ENCODE assay signal across 18 cellular contexts in the genomic region with DNA sequence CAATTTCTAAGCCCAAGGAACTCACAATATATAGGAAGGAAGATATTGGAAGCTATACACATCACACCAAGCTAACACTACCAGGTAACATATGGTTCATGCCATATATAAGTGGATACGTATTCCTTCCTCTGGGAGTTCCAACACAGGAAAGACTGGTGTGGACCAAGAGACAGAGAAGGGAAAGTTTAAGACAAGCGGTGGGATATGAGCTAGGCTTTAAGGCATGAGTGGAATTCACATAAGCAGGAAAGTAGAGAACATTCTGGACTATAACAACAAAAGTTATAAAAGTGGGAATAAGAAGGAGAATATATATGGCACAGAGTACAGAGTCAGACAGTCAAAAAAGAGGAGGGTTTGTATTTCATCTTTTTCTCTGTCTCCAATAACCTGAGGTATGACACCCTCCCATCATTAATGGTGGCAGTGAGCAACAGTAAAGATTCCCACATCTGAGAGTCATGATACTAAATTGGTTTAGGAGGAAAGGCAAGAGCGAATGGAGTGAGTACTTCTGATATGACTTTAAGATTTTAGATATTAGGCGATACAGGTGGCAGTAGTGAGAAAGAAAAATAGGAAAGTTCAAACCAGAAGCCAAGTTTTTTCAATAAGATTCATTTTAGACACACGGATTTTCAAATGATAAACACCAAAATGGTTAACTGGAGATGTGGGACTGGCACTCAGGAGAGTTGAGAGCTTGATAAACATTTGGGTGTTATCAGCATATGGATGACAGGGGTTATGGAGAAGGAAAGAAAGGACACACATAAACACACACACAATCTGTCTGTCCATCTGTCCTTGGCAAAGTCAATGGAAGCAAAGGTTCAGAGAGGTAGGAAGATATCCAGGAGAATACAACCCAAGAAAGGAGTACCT.
DNase-seq lines count a peak whose midpoint lies in the region; ATAC-seq and TF ChIP-seq lines count a peak whose summit lies in the region.
"Had no signal": no experiment of that assay in that cellular context is flagged by ENCODE, and none has a peak within 500 bp of the region (broad histone marks: within the 10 kb centered on the region; RNA-seq: fewer than 3 reads in every experiment).

No MANE protein-coding gene starts in this region.

- no peak overlapping the region for H3K27ac ChIP-seq in CD4-positive, CD25-positive, alpha-beta regulatory T cell (ENCODE audit: insufficient read depth, low read length, poor library complexity, severe bottlenecking)
- no peak overlapping the region for H3K27ac ChIP-seq in neural cell (ENCODE audit: low read length)
- H3K27ac ChIP-seq: pancreas had no signal

- peaks cover 43% of the 10 kb centered on the region for H3K36me3 ChIP-seq in CD4-positive, CD25-positive, alpha-beta regulatory T cell (ENCODE audit: control insufficient read depth, insufficient read depth, low read length)
- H3K36me3 ChIP-seq in neural cell (ENCODE audit: insufficient read depth, low read length): no peaks in the 10 kb centered on the region
- H3K36me3 ChIP-seq: pancreas had no signal

- H3K9me2 ChIP-seq in neural cell (ENCODE audit: insufficient read depth, low read length): no peaks in the 10 kb centered on the region

- peaks cover 54% of the 10 kb centered on the region for H3K36me3 Mint-ChIP-seq in CD4-positive, CD25-positive, alpha-beta regulatory T cell

- no peak for TF ChIP-seq EP300 in neural cell (conservative IDR thresholded peaks at IDR 0.05; ENCODE audit: poor library complexity, severe bottlenecking)

- TF ChIP-seq RAD21 in neural cell (conservative IDR thresholded peaks at IDR 0.05): no peak

- no peaks in the 10 kb centered on the region for H3K27me3 Mint-ChIP-seq in CD4-positive, CD25-positive, alpha-beta regulatory T cell
- H3K27me3 Mint-ChIP-seq: activated naive CD8-positive, alpha-beta T cell treated with anti-CD3 and anti-CD28 coated beads, Interleukin-2, amount 10 ng/mL, durations not matched to agents 7 days and 5 days had no signal

- no peaks in the 10 kb centered on the region for H3K4me1 ChIP-seq in CD4-positive, CD25-positive, alpha-beta regulatory T cell (ENCODE audit: control insufficient read depth, insufficient read depth, low read length, poor library complexity, severe bottlenecking)
- H3K4me1 ChIP-seq: pancreas had no signal

- H3K4me1 Mint-ChIP-seq in CD4-positive, CD25-positive, alpha-beta regulatory T cell: peaks cover 7 to 31% (median 24%) of the 10 kb centered on the region in 4 donors
- H3K4me1 Mint-ChIP-seq: activated naive CD8-positive, alpha-beta T cell treated with anti-CD3 and anti-CD28 coated beads, Interleukin-2, amount 10 ng/mL, durations not matched to agents 7 days and 5 days had no signal

- H3K27ac Mint-ChIP-seq in CD4-positive, CD25-positive, alpha-beta regulatory T cell: peak overlapping the region in 2 of 3 donors; percentile 12 to 70
- H3K27ac Mint-ChIP-seq: activated naive CD8-positive, alpha-beta T cell treated with anti-CD3 and anti-CD28 coated beads, Interleukin-2, amount 10 ng/mL, durations not matched to agents 7 days and 5 days; T-helper 1 cell treated with Interleukin-12 subunit alpha and Interleukin-12 subunit beta and Interleukin-4 antibody, amounts not matched to agents 30 μg/mL and 1 μg/mL, for 36 hours had no signal

- no peaks in the 10 kb centered on the region for H3K9me3 ChIP-seq in CD4-positive, CD25-positive, alpha-beta regulatory T cell (ENCODE audit: control insufficient read depth in 2 of 2, low read length in 2 of 2)
- H3K9me3 ChIP-seq in neural cell (ENCODE audit: low read length): no peaks in the 10 kb centered on the region
- H3K9me3 ChIP-seq: pancreas had no signal

- H4K20me1 ChIP-seq in neural cell (ENCODE audit: insufficient read depth): no peaks in the 10 kb centered on the region

- H2AFZ ChIP-seq in neural cell (ENCODE audit: low read depth, low read length): no peak overlapping the region

- H3K79me2 ChIP-seq in neural cell (replicated peaks; ENCODE audit: insufficient read depth, low read length): peaks cover 70% of the 10 kb centered on the region

- no peaks in the 10 kb centered on the region for H3F3A ChIP-seq in neural cell (ENCODE audit: insufficient read depth, low read length, poor library complexity, severe bottlenecking)

- no peak overlapping the region for H3K4me3 Mint-ChIP-seq in CD4-positive, CD25-positive, alpha-beta regulatory T cell
- H3K4me3 Mint-ChIP-seq: activated naive CD8-positive, alpha-beta T cell treated with anti-CD3 and anti-CD28 coated beads, Interleukin-2, amount 10 ng/mL, durations not matched to agents 7 days and 5 days; T-helper 1 cell treated with Interleukin-12 subunit alpha and Interleukin-12 subunit beta and Interleukin-4 antibody, amounts not matched to agents 30 μg/mL and 1 μg/mL, for 36 hours had no signal

- no peaks in the 10 kb centered on the region for H3K27me3 ChIP-seq in CD4-positive, CD25-positive, alpha-beta regulatory T cell (ENCODE audit: control insufficient read depth, insufficient read depth, low read length)
- H3K27me3 ChIP-seq in neural cell (ENCODE audit: insufficient read depth, low read depth, low read length): no peaks in the 10 kb centered on the region
- H3K27me3 ChIP-seq: pancreas had no signal

- peaks cover 0 to 3% (median 0%) of the 10 kb centered on the region in 7 donors for H3K9me3 Mint-ChIP-seq in CD4-positive, CD25-positive, alpha-beta regulatory T cell
- H3K9me3 Mint-ChIP-seq: activated naive CD8-positive, alpha-beta T cell treated with anti-CD3 and anti-CD28 coated beads, Interleukin-2, amount 10 ng/mL, durations not matched to agents 7 days and 5 days; T-helper 1 cell treated with Interleukin-12 subunit alpha and Interleukin-12 subunit beta and Interleukin-4 antibody, amounts not matched to agents 30 μg/mL and 1 μg/mL, for 36 hours had no signal

- DNase-seq in CD4-positive, CD25-positive, alpha-beta regulatory T cell: no peak
- DNase-seq in HCEC 1CT: peak; percentile 2
- DNase-seq in choroid plexus epithelial cell (ENCODE audit: low read depth): peak; percentile 73
- DNase-seq in GM13977 (ENCODE audit: low spot score): no peak
- DNase-seq in SKM-1 treated with dmso at 0.1 percent for 144 hours (lab: John Stamatoyannopoulos, UW; ENCODE audit: unreplicated experiment): no peak
- DNase-seq: activated naive CD8-positive, alpha-beta T cell treated with anti-CD3 and anti-CD28 coated beads, Interleukin-2, amount 10 ng/mL, durations not matched to agents 7 days and 5 days; AML-193; KG1; midbrain; NCI-H146; NCI-H774; pancreas; stimulated activated CD4-positive, alpha-beta T cell treated with anti-CD3 and anti-CD28 coated beads, Interleukin-15, amount 100 ng/mL, for 24 hours; substantia nigra had no signal

- no peak overlapping the region for H3K9ac ChIP-seq in neural cell (ENCODE audit: low read length)

- no peak overlapping the region for H3K4me3 ChIP-seq in CD4-positive, CD25-positive, alpha-beta regulatory T cell (ENCODE audit: low read depth, low read length)
- H3K4me3 ChIP-seq in choroid plexus epithelial cell (ENCODE audit: low read depth, low read length): no peak overlapping the region
- peak overlapping the region; percentile 74 for H3K4me3 ChIP-seq in neural cell (ENCODE audit: low read length)
- H3K4me3 ChIP-seq: pancreas had no signal

- no peak overlapping the region for H3K4me2 ChIP-seq in neural cell (ENCODE audit: low read length)

- ATAC-seq in CD4-positive, CD25-positive, alpha-beta regulatory T cell (ENCODE audit: low read depth in 2 of 2): no peak
- ATAC-seq in GM21360 (IDR thresholded peaks at IDR 0.05; ENCODE audit: unreplicated experiment): no peak
- no peak for ATAC-seq in HG02852 (IDR thresholded peaks at IDR 0.05; ENCODE audit: unreplicated experiment)
- ATAC-seq: pancreas had no signal

- in situ Hi-C loops in GM13977 (cut with MboI; ENCODE audit: low pct_unique_long_range_greater_than_20kb, low sequenced_read_pairs, unreplicated experiment): no loop called here

- no peak for TF ChIP-seq CTCF in choroid plexus epithelial cell (conservative IDR thresholded peaks at IDR 0.05; ENCODE audit: low read depth, low read length)
- no peak for TF ChIP-seq CTCF in neural cell (IDR thresholded peaks at IDR 0.05; ENCODE audit: poor library complexity, severe bottlenecking)
- no peak for TF ChIP-seq CTCF in GM13977 (IDR thresholded peaks at IDR 0.05; ENCODE audit: extremely low read depth, insufficient read depth, missing control alignments)

TF ChIP-seq in neural cell, 6 proteins besides CTCF, POLR2A, EP300 and RAD21:
- TF ChIP-seq EZH2 (IDR thresholded peaks at IDR 0.05; ENCODE audit: borderline replicate concordance, insufficient read depth, low read length, poor library complexity, severe bottlenecking) (no peak), MXI1 (conservative IDR thresholded peaks at IDR 0.05; ENCODE audit: poor library complexity, severe bottlenecking) (no peak), POLR2AphosphoS5 (IDR thresholded peaks at IDR 0.05) (no peak), SMC3 (conservative IDR thresholded peaks at IDR 0.05; ENCODE audit: poor library complexity) (no peak), TAF1 (IDR thresholded peaks at IDR 0.05; ENCODE audit: low read depth) (no peak)
- TF ChIP-seq, protein P1, sequence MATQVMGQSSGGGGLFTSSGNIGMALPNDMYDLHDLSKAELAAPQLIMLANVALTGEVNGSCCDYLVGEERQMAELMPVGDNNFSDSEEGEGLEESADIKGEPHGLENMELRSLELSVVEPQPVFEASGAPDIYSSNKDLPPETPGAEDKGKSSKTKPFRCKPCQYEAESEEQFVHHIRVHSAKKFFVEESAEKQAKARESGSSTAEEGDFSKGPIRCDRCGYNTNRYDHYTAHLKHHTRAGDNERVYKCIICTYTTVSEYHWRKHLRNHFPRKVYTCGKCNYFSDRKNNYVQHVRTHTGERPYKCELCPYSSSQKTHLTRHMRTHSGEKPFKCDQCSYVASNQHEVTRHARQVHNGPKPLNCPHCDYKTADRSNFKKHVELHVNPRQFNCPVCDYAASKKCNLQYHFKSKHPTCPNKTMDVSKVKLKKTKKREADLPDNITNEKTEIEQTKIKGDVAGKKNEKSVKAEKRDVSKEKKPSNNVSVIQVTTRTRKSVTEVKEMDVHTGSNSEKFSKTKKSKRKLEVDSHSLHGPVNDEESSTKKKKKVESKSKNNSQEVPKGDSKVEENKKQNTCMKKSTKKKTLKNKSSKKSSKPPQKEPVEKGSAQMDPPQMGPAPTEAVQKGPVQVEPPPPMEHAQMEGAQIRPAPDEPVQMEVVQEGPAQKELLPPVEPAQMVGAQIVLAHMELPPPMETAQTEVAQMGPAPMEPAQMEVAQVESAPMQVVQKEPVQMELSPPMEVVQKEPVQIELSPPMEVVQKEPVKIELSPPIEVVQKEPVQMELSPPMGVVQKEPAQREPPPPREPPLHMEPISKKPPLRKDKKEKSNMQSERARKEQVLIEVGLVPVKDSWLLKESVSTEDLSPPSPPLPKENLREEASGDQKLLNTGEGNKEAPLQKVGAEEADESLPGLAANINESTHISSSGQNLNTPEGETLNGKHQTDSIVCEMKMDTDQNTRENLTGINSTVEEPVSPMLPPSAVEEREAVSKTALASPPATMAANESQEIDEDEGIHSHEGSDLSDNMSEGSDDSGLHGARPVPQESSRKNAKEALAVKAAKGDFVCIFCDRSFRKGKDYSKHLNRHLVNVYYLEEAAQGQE (IDR thresholded peaks at IDR 0.05; ENCODE audit: borderline replicate concordance): no peak

Comparison
In these comparisons a context has a peak if more than half of its experiments do, and no peak if none do; other contexts are left out.
1. DNase-seq: peak in HCEC 1CT (single experiment) and choroid plexus epithelial cell (single experiment); none in CD4-positive, CD25-positive, alpha-beta regulatory T cell (0 of 3), GM13977 (single experiment) and SKM-1 treated with dmso at 0.1 percent for 144 hours (single experiment).